Comparison of ENCODE assay signal across 1 cellular context in the genomic region with DNA sequence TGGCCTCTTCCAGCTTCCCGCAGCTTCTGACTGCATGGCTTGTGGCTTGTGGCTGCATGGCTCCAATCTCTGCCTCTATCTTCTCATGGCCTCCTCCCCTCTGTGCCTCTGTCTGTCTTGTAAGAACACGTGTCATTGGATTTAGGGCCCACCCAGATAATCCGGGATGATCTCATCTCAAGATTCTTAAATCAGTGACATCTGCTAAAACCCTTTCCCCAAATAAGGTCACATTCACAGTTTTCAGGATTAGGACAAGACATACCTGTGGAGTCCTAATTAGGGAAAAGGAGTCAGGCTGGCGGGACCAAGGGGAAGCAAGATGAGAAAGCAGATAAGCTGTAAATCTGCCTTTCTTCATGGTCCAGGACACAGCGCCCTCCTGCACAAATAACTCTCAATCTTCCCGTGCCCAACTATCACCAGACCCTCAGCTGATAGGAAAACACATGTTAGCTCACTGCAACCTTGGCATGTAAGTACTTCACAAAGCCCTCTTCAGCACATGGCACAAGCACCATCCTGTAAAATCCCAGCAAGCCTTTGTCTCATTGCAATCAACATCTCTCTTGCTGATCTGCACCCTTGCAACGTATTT.
TF ChIP-seq lines count a peak whose summit lies in the region.

No MANE protein-coding gene starts in this region.

TF ChIP-seq in WTC11, 78 proteins besides CTCF, POLR2A, EP300 and RAD21 (continued from another document):
- TF ChIP-seq, protein P1, sequence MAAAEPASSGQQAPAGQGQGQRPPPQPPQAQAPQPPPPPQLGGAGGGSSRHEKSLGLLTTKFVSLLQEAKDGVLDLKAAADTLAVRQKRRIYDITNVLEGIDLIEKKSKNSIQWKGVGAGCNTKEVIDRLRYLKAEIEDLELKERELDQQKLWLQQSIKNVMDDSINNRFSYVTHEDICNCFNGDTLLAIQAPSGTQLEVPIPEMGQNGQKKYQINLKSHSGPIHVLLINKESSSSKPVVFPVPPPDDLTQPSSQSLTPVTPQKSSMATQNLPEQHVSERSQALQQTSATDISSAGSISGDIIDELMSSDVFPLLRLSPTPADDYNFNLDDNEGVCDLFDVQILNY (CRISPR knock-in tag; IDR thresholded peaks at IDR 0.05): no peak
- TF ChIP-seq ZNF423 (CRISPR knock-in tag; IDR thresholded peaks at IDR 0.05) (no peak), NR3C1 (CRISPR knock-in tag; conservative IDR thresholded peaks at IDR 0.05; ENCODE audit: low read depth) (no peak), MYBL2 (CRISPR knock-in tag; IDR thresholded peaks at IDR 0.05) (no peak), EMX1 (CRISPR knock-in tag; IDR thresholded peaks at IDR 0.05) (no peak), SOX15 (CRISPR knock-in tag; IDR thresholded peaks at IDR 0.05) (no peak), IRF1 (CRISPR knock-in tag; IDR thresholded peaks at IDR 0.05) (no peak), NR2C2 (CRISPR knock-in tag; IDR thresholded peaks at IDR 0.05) (no peak)
